Comparison of ENCODE assay signal across 8 cellular contexts in genomic region chr14:23321572-23322547, GRCh38. TPM values are rescaled to one million over a fixed set of nuclear protein-coding genes. Genes with fewer than 3 reads are reported as not detected.
A peak's percentile ranks its signal among the peaks of the same experiment; 100 is the strongest.
DNase-seq lines count a peak whose midpoint lies in the region; ATAC-seq and TF ChIP-seq lines count a peak whose summit lies in the region.

No MANE protein-coding gene starts in this region.

- TF ChIP-seq CTCF in dorsolateral prefrontal cortex (IDR thresholded peaks at IDR 0.05 in 54 of 56, conservative IDR thresholded peaks at IDR 0.05 in 2 of 56; ENCODE audit: low read depth in 1 of 56, partially characterized antibody in 56 of 56), result peak in 5 of 56 donors; percentile 2 to 27 (median 6)

- H3K27me3 ChIP-seq in dorsolateral prefrontal cortex, result no peaks in the 10 kb centered on the region

- DNase-seq in DMS79 treated with DMSO at 0.1 percent for 48 hours (lab: John Stamatoyannopoulos, UW), result peak; percentile 45
- peak; percentile 36 for DNase-seq in LoVo (ENCODE audit: low spot score)
- peak; percentile 39 to 56 for DNase-seq in activated CD4-positive, alpha-beta T cell treated with anti-CD3 and anti-CD28 coated beads for 4 hours
- peak in 2 of 10 donors; percentile 30 to 51 for DNase-seq in dorsolateral prefrontal cortex
- DNase-seq in lung microvascular endothelial cell (ENCODE audit: low read depth in 2 of 2), result peak; percentile 48 to 56
- DNase-seq in stimulated activated CD8-positive, alpha-beta memory T cell treated with anti-CD3 and anti-CD28 coated beads, Interleukin-7, amount 100 ng/mL, for 48 hours (ENCODE audit: extremely low read depth in 1 of 2, low read depth in 1 of 2), result peak; percentile 42 to 53

- H3K4me3 ChIP-seq in dorsolateral prefrontal cortex, result peak overlapping the region; percentile 74 to 97 (median 89)

- intact Hi-C loops in dorsolateral prefrontal cortex (cut with DNase I), result loop anchor here (1.0 to 10.0 kb wide), 3 partner anchors 21 to 57 kb away; partner anchors contain the start of gene CMTM5 (in 1 of the 2)

- H3K27ac ChIP-seq in dorsolateral prefrontal cortex, result peak overlapping the region; percentile 79 to 99 (median 97)

- peak; percentile 18 for ATAC-seq in GM21717 (IDR thresholded peaks at IDR 0.05; ENCODE audit: unreplicated experiment)
- no peak for ATAC-seq in HG02938 (IDR thresholded peaks at IDR 0.05; ENCODE audit: unreplicated experiment)

RNA-seq across cellular contexts. Expression of gene PABPN1, which starts 0.6 kb away (rescaled TPM):
- total RNA-seq in dorsolateral prefrontal cortex, result 100 to 1,000 TPM; 124 to 236 (median 157) TPM
- total RNA-seq in lung microvascular endothelial cell, result 46.2 and 52.8 TPM in 2 replicates

RNA-seq across cellular contexts. Expression of gene BCL2L2, which starts 15.2 kb away (rescaled TPM):
- total RNA-seq in dorsolateral prefrontal cortex (100 to 1,000 TPM in 113 of 120 experiments, 10 to 100 TPM in 7; 91.0 to 167 (median 129) TPM), lung microvascular endothelial cell (9.4 and 14.9 TPM in 2 replicates)

RNA-seq across cellular contexts. Expression of gene PPP1R3E, which starts 19.2 kb away (rescaled TPM):
- 100 to 1,000 TPM in 2 of 120 experiments, 10 to 100 TPM in 118; 40.5 to 103 (median 63.1) TPM for total RNA-seq in dorsolateral prefrontal cortex
- total RNA-seq in lung microvascular endothelial cell, result 1.5 and 3.6 TPM in 2 replicates

RNA-seq across cellular contexts. Expression of gene SLC22A17, which starts 30.8 kb away (rescaled TPM):
- total RNA-seq in dorsolateral prefrontal cortex (100 to 1,000 TPM; 238 to 610 (median 461) TPM), lung microvascular endothelial cell (0.22 and 0.60 TPM in 2 replicates)

RNA-seq across cellular contexts. Expression of gene HOMEZ, which starts 35.9 kb away (rescaled TPM):
- total RNA-seq in dorsolateral prefrontal cortex (10 to 100 TPM in 43 of 120 experiments, 1 to 10 TPM in 77; 5.4 to 16.5 (median 9.1) TPM), lung microvascular endothelial cell (3.1 and 3.4 TPM in 2 replicates)
